ENCODE assay signal across 1 cellular context in genomic region chr14:103103461-103104388, GRCh38.
TF ChIP-seq lines count a peak whose summit lies in the region.

No MANE protein-coding gene starts in this region.

TF ChIP-seq in HepG2, 621 proteins besides CTCF, POLR2A, EP300 and RAD21 (continued from another document and continues in another):
- no peak for TF ChIP-seq KIAA2018 (CRISPR knock-in tag; IDR thresholded peaks at IDR 0.05; ENCODE audit: borderline replicate concordance)
- peak; percentile 82 for TF ChIP-seq POGK (CRISPR knock-in tag; conservative IDR thresholded peaks at IDR 0.05)
- TF ChIP-seq HIC2 (CRISPR knock-in tag; IDR thresholded peaks at IDR 0.05; ENCODE audit: low read depth): peak; percentile 99
- TF ChIP-seq SMARCE1 (IDR thresholded peaks at IDR 0.05; ENCODE audit: borderline replicate concordance): no peak
- TF ChIP-seq TCF12 (IDR thresholded peaks at IDR 0.05): no peak
- peak; percentile 86; the same call in 1 of the 2 replicates for TF ChIP-seq TCF12 (CRISPR knock-in tag; IDR thresholded peaks at IDR 0.05)
- 0 out of 2 replicates have a peak, but pooled peaks have one; percentile 52 for TF ChIP-seq SNAPC4 (CRISPR knock-in tag; IDR thresholded peaks at IDR 0.05)
- no peak for TF ChIP-seq ZNF550 (CRISPR knock-in tag; IDR thresholded peaks at IDR 0.05; ENCODE audit: borderline replicate concordance)
- no peak for TF ChIP-seq NBN (conservative IDR thresholded peaks at IDR 0.05)
- no peak for TF ChIP-seq SOX6 (IDR thresholded peaks at IDR 0.05)
- TF ChIP-seq SOX6 (CRISPR knock-in tag; IDR thresholded peaks at IDR 0.05): peak; percentile 77
- peak; percentile 88; the same call in 1 of the 2 replicates for TF ChIP-seq ZBTB46 (CRISPR knock-in tag; IDR thresholded peaks at IDR 0.05; ENCODE audit: borderline replicate concordance)
- no peak for TF ChIP-seq KDM6A (CRISPR knock-in tag; IDR thresholded peaks at IDR 0.05; ENCODE audit: low read depth)
- peak; percentile 70; the same call in 1 of the 2 replicates for TF ChIP-seq ZNF749 (CRISPR knock-in tag; IDR thresholded peaks at IDR 0.05; ENCODE audit: borderline replicate concordance)
- TF ChIP-seq ZNF546 (CRISPR knock-in tag; conservative IDR thresholded peaks at IDR 0.05): no peak; the same call in 1 of the 2 replicates
- no peak for TF ChIP-seq U2AF1 (optimal IDR thresholded peaks at IDR 0.05; ENCODE audit: low read depth, low read length)
- no peak for TF ChIP-seq AHR (CRISPR knock-in tag; IDR thresholded peaks at IDR 0.05)
- TF ChIP-seq CENPT (CRISPR knock-in tag; IDR thresholded peaks at IDR 0.05; ENCODE audit: low read depth): no peak; the same call in 1 of the 2 replicates
- no peak for TF ChIP-seq PRPF4 (IDR thresholded peaks at IDR 0.05; ENCODE audit: low read depth, low read length, poor library complexity, severe bottlenecking)
- TF ChIP-seq YY1 (IDR thresholded peaks at IDR 0.05; ENCODE audit: insufficient read depth, insufficient replicate concordance, low read depth, low read length): peak; percentile 71
- TF ChIP-seq RXRA (CRISPR knock-in tag; IDR thresholded peaks at IDR 0.05): no peak; the same call in 1 of the 2 replicates
- no peak; the same call in 1 of the 2 replicates for TF ChIP-seq ERF (CRISPR knock-in tag; IDR thresholded peaks at IDR 0.05)
- no peak for TF ChIP-seq MATR3 (CRISPR knock-in tag; IDR thresholded peaks at IDR 0.05)
- TF ChIP-seq ZBTB21 (CRISPR knock-in tag; IDR thresholded peaks at IDR 0.05): no peak
- TF ChIP-seq RFX3 (CRISPR knock-in tag; IDR thresholded peaks at IDR 0.05): no peak
- TF ChIP-seq ZBTB43 (CRISPR knock-in tag; conservative IDR thresholded peaks at IDR 0.05): peak; percentile 69
- no peak for TF ChIP-seq RELA (CRISPR knock-in tag; IDR thresholded peaks at IDR 0.05)
- TF ChIP-seq ARID4A (CRISPR knock-in tag; IDR thresholded peaks at IDR 0.05; ENCODE audit: borderline replicate concordance): peak; percentile 95
- TF ChIP-seq ZNF136 (CRISPR knock-in tag; IDR thresholded peaks at IDR 0.05; ENCODE audit: low read depth): no peak
- peak; percentile 74 for TF ChIP-seq RBM39 (IDR thresholded peaks at IDR 0.05; ENCODE audit: low read depth, low read length, poor library complexity, severe bottlenecking)
- TF ChIP-seq ZNF451 (CRISPR knock-in tag; IDR thresholded peaks at IDR 0.05): no peak; the same call in 1 of the 2 replicates
- peak; percentile 71 for TF ChIP-seq BORCS8-MEF2B (CRISPR knock-in tag; IDR thresholded peaks at IDR 0.05)
- TF ChIP-seq ESRRA (CRISPR knock-in tag; IDR thresholded peaks at IDR 0.05; ENCODE audit: low read depth): peak; percentile 67; the same call in 1 of the 2 replicates
- TF ChIP-seq ZNF614 (CRISPR knock-in tag; IDR thresholded peaks at IDR 0.05; ENCODE audit: borderline replicate concordance): no peak
